8 cellular contexts compared by ENCODE assay signal in genomic region chr1:26279598-26280332, GRCh38. TPM values are rescaled to one million over a fixed set of nuclear protein-coding genes. Genes with fewer than 3 reads are reported as not detected.
DNase-seq lines count a peak whose midpoint lies in the region; ATAC-seq and TF ChIP-seq lines count a peak whose summit lies in the region.

TSS of gene SH3BGRL3 (plus strand) at chr1:26280086. CDS start at chr1:26280156, 70 bp downstream.

- peaks cover 80% of the 10 kb centered on the region for H3K4me1 Mint-ChIP-seq in activated naive CD4-positive, alpha-beta T cell treated with anti-CD3 and anti-CD28 coated beads, Interleukin-2, amount 50 U/mL, for 24 hours

- intact Hi-C loops in testis (cut with DNase I; ENCODE audit: low total_unique reads), result loop anchor here (10.0 kb wide), 1 partner anchor 45 kb away; no protein-coding TSS in a partner anchor

- H3K79me2 ChIP-seq in osteoblast (ENCODE audit: insufficient read depth, low read length), result peaks cover 46% of the 10 kb centered on the region

- H3K4me3 ChIP-seq in osteoblast (ENCODE audit: insufficient read depth, low read length) (peak within 1 kb of the TSS; percentile 88), testis (peak within 1 kb of the TSS; percentile 72 to 81)

- no peaks in the 10 kb centered on the region for H3K27me3 ChIP-seq in osteoblast (ENCODE audit: insufficient read depth, low read length)
- H3K27me3 ChIP-seq in testis, result no peaks in the 10 kb centered on the region

- H3K9me3 Mint-ChIP-seq in activated naive CD4-positive, alpha-beta T cell treated with anti-CD3 and anti-CD28 coated beads, Interleukin-2, amount 50 U/mL, for 24 hours, result no peaks in the 10 kb centered on the region

- TF ChIP-seq POLR2A in testis (IDR thresholded peaks at IDR 0.05), result peak; percentile 54

- peaks cover 22% of the 10 kb centered on the region for H4K20me1 ChIP-seq in osteoblast (ENCODE audit: insufficient read depth, low read length)

- TF ChIP-seq CTCF in osteoblast (IDR thresholded peaks at IDR 0.05; ENCODE audit: extremely low read depth, low read depth, low read length) (peak; percentile 53), testis (IDR thresholded peaks at IDR 0.05) (no peak)

- peak within 1 kb of the TSS; percentile 94 for H3K4me3 Mint-ChIP-seq in activated naive CD4-positive, alpha-beta T cell treated with anti-CD3 and anti-CD28 coated beads, Interleukin-2, amount 50 U/mL, for 24 hours

- peak; percentile 66 for ATAC-seq in GM21786 (IDR thresholded peaks at IDR 0.05; ENCODE audit: unreplicated experiment)

- DNase-seq in Daoy (ENCODE audit: low read depth) (peak; percentile 95), LoVo (ENCODE audit: low spot score) (peak; percentile 90), SKM-1 (lab: John Stamatoyannopoulos, UW; ENCODE audit: unreplicated experiment) (peak; percentile 77), glomerular endothelial cell (ENCODE audit: extremely low read depth, low read depth, low spot score) (no peak), osteoblast (ENCODE audit: insufficient read length, low spot score, missing footprints) (peak; percentile 97), testis (peak; percentile 85)

- H3K27ac Mint-ChIP-seq in activated naive CD4-positive, alpha-beta T cell treated with anti-CD3 and anti-CD28 coated beads, Interleukin-2, amount 50 U/mL, for 24 hours, result peak within 1 kb of the TSS; percentile 99

- peak within 1 kb of the TSS; percentile 90 for H3K4me2 ChIP-seq in osteoblast (ENCODE audit: insufficient read depth, low read length)

- WGBS in testis, 2 donors, result 5 to 10% methylated on average over 5 to 40 of the region's 65 CpGs

- H2AFZ ChIP-seq in osteoblast (ENCODE audit: low read length), result peak within 1 kb of the TSS; percentile 69

- peak within 1 kb of the TSS; percentile 76 for H3K27ac ChIP-seq in osteoblast (ENCODE audit: low read depth, low read length)
- H3K27ac ChIP-seq in testis, result peak within 1 kb of the TSS; percentile 75 to 87

- no peaks in the 10 kb centered on the region for H3K9me3 ChIP-seq in osteoblast (ENCODE audit: low read depth, low read length)
- H3K9me3 ChIP-seq in testis, result no peaks in the 10 kb centered on the region

- H3K36me3 ChIP-seq in osteoblast (ENCODE audit: insufficient read depth, low read length) (peaks cover 41% of the 10 kb centered on the region), testis (ENCODE audit: low read depth, missing control alignments) (no peaks in the 10 kb centered on the region)

- H3K4me1 ChIP-seq in osteoblast (ENCODE audit: insufficient read depth, low read length) (peaks cover 88% of the 10 kb centered on the region), testis (peaks cover 46% of the 10 kb centered on the region)

- H3K36me3 Mint-ChIP-seq in activated naive CD4-positive, alpha-beta T cell treated with anti-CD3 and anti-CD28 coated beads, Interleukin-2, amount 50 U/mL, for 24 hours, result peaks cover 20% of the 10 kb centered on the region

- no peaks in the 10 kb centered on the region for H3K27me3 Mint-ChIP-seq in activated naive CD4-positive, alpha-beta T cell treated with anti-CD3 and anti-CD28 coated beads, Interleukin-2, amount 50 U/mL, for 24 hours

RNA-seq across cellular contexts. Expression of gene SH3BGRL3, which starts in this region (rescaled TPM):
- 50.6 and 66.8 TPM in 2 replicates for total RNA-seq in Daoy (2014; rRNA removed; shearing (Covaris generic))
- total RNA-seq in glomerular endothelial cell (258 and 260 TPM in 2 replicates), osteoblast (29.2 and 30.8 TPM in 2 replicates), testis (10 to 100 TPM; 24.4 to 25.4 TPM)
- polyA plus RNA-seq in testis (ENCODE audit: insufficient read depth, low read depth, low replicate concordance), result 76.6 TPM
